Comparison of ENCODE assay signal across 1 cellular context in the genomic region with DNA sequence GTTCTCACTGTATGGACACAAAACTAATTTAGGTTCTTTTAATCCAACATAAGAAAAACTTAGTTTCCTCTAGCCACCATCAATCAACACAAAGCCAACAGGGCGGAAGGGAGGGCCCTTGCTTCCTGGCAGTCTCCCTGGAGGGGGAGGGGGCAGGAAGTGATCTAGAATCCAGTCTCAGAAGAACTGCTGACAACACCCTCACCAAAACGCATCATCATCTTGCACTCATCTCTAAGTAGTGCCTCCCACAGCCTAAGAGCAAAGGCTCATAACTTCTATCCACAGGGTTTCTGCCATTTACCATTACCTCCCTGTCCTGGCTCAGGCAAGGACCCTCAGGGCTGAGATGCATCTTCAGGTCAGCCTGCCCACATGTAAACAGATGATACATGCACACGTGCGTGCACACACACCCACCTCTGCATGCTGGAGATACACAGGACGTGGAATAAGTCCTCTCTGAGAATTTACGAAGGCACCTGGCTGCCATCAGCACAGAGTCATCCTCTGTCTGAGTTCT.
A peak's percentile ranks its signal among the peaks of the same experiment; 100 is the strongest.
TF ChIP-seq lines count a peak whose summit lies in the region.

No MANE protein-coding gene starts in this region.

TF ChIP-seq in GM12878, 131 proteins besides CTCF, POLR2A, EP300 and RAD21:
- peak; percentile 40; the same call in 1 of the 2 replicates for TF ChIP-seq CREM (IDR thresholded peaks at IDR 0.05; ENCODE audit: low read depth)
- TF ChIP-seq, protein P1, sequence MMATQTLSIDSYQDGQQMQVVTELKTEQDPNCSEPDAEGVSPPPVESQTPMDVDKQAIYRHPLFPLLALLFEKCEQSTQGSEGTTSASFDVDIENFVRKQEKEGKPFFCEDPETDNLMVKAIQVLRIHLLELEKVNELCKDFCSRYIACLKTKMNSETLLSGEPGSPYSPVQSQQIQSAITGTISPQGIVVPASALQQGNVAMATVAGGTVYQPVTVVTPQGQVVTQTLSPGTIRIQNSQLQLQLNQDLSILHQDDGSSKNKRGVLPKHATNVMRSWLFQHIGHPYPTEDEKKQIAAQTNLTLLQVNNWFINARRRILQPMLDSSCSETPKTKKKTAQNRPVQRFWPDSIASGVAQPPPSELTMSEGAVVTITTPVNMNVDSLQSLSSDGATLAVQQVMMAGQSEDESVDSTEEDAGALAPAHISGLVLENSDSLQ (IDR thresholded peaks at IDR 0.05) = 0 out of 2 replicates have a peak, but pooled peaks have one; percentile 17
- TF ChIP-seq CHD4 (IDR thresholded peaks at IDR 0.05) = no peak
- TF ChIP-seq MAX (IDR thresholded peaks at IDR 0.05; ENCODE audit: low read depth, low read length) = no peak
- TF ChIP-seq CREB1 (IDR thresholded peaks at IDR 0.05; ENCODE audit: low read depth) = peak; percentile 75
